Comparison of ENCODE assay signal across 29 cellular contexts in the genomic region with DNA sequence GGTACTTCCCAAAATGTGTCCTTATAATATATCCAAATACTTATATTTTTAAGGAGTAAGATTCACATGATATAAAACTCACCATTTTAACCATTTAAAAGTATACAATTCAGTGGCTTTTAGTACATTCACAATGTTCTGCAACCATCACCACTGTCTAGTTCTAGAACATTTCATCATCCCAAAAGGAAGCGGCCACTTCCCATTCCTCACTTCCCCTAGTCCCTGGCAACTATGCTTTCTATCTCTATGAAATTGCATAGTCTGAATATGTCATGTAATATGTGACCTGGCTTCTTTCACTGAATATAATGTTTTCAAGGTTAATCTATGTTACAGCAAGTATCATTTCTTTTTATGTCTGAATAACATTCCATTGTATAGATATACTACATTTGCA.
"Had no signal": no experiment of that assay in that cellular context is flagged by ENCODE, and none has a peak within 500 bp of the region (broad histone marks: within the 10 kb centered on the region; RNA-seq: fewer than 3 reads in every experiment).

No MANE protein-coding gene starts in this region.

- H3K36me3 ChIP-seq: left ventricle myocardium inferior, pancreas, prostate gland, stomach, tibial artery, uterus had no signal

- DNase-seq: hypothalamus; kidney; left ventricle myocardium inferior; mesendoderm; naive thymus-derived CD4-positive, alpha-beta T cell; nucleus accumbens; pancreas; posterior cingulate gyrus; retina; right cardiac atrium; stimulated activated CD4-positive, alpha-beta T cell treated with anti-CD3 and anti-CD28 coated beads, Interleukin-12 subunit alpha, Interleukin-12 subunit beta, amount 100 ng/mL, for 4 hours; stimulated activated CD4-positive, alpha-beta T cell treated with anti-CD3 and anti-CD28 coated beads, Interleukin-15, amount 100 ng/mL, for 24 hours; stimulated activated CD4-positive, alpha-beta T cell treated with anti-CD3 and anti-CD28 coated beads, Interleukin-2, amount 100 ng/mL, for 24 hours; stimulated activated CD4-positive, alpha-beta T cell treated with anti-CD3 and anti-CD28 coated beads, Interleukin-4, amount 100 ng/mL, for 1 hour; stimulated activated naive B cell treated with anti-CD40 and anti-IgM and Interleukin-4, amounts not matched to agents 10 μg/mL and 1 μg/mL and 100 μg/mL, for 72 hours; stimulated activated naive CD8-positive, alpha-beta T cell treated with anti-CD3 and anti-CD28 coated beads, Interleukin-15, Interleukin-2, amounts not matched to agents 100 U/mL and 50 U/mL, for 24 hours; stomach; testis; tibial artery; trophoblast cell; uterus had no signal

- H3K27me3 ChIP-seq: pancreas, stomach, testis, tibial artery, uterus had no signal

- H3K4me3 Mint-ChIP-seq: mesothelial cell of epicardium; naive thymus-derived CD4-positive, alpha-beta T cell; nephron; neural crest cell; stimulated activated naive B cell treated with anti-CD40 and anti-IgM and Interleukin-4, amounts not matched to agents 10 μg/mL and 1 μg/mL and 100 μg/mL, for 72 hours had no signal

- H3K36me3 Mint-ChIP-seq: immature natural killer cell; mesothelial cell of epicardium; stimulated activated naive B cell treated with anti-CD40 and anti-IgM and Interleukin-4, amounts not matched to agents 10 μg/mL and 1 μg/mL and 100 μg/mL, for 72 hours had no signal

- H3K27ac Mint-ChIP-seq: mesothelial cell of epicardium; naive thymus-derived CD4-positive, alpha-beta T cell; nephron; stimulated activated naive B cell treated with anti-CD40 and anti-IgM and Interleukin-4, amounts not matched to agents 10 μg/mL and 1 μg/mL and 100 μg/mL, for 72 hours had no signal

- H3K27ac ChIP-seq: left ventricle myocardium inferior, pancreas, prostate gland, skin epidermis, stomach, testis, tibial artery, uterus had no signal

- H3K9me3 ChIP-seq: pancreas, prostate gland, stomach, testis, tibial artery, uterus had no signal

- H3K4me1 ChIP-seq: left ventricle myocardium inferior, pancreas, prostate gland, stomach, testis, tibial artery, uterus had no signal

- H3K4me1 Mint-ChIP-seq: mesothelial cell of epicardium; naive thymus-derived CD4-positive, alpha-beta T cell; nephron; neural crest cell; stimulated activated naive B cell treated with anti-CD40 and anti-IgM and Interleukin-4, amounts not matched to agents 10 μg/mL and 1 μg/mL and 100 μg/mL, for 72 hours had no signal

- H3K27me3 Mint-ChIP-seq: stimulated activated naive B cell treated with anti-CD40 and anti-IgM and Interleukin-4, amounts not matched to agents 10 μg/mL and 1 μg/mL and 100 μg/mL, for 72 hours had no signal

- H3K9me3 Mint-ChIP-seq: mesothelial cell of epicardium, neural crest cell had no signal

- H3K4me3 ChIP-seq: left ventricle myocardium inferior, lung, pancreas, prostate gland, skin epidermis, stomach, testis, tibial artery, uterus had no signal

- ATAC-seq: naive thymus-derived CD4-positive, alpha-beta T cell; pancreas; right cardiac atrium; sciatic nerve; stimulated activated naive B cell treated with anti-CD40 and anti-IgM and Interleukin-4, amounts not matched to agents 10 μg/mL and 1 μg/mL and 100 μg/mL, for 72 hours; stimulated activated naive CD8-positive, alpha-beta T cell treated with anti-CD3 and anti-CD28 coated beads, Interleukin-15, Interleukin-2, amounts not matched to agents 100 U/mL and 50 U/mL, for 24 hours had no signal
